ENCODE assay signal across 36 cellular contexts in genomic region chr10:43748560-43748959, GRCh38.
"Had no signal": no experiment of that assay in that cellular context is flagged by ENCODE, and none has a peak within 500 bp of the region (broad histone marks: within the 10 kb centered on the region; RNA-seq: fewer than 3 reads in every experiment).

No MANE protein-coding gene starts in this region.

- H3K27me3 ChIP-seq: adrenal gland, cardiac muscle cell had no signal

- H3K4me1 Mint-ChIP-seq: activated B cell treated with CpG ODN at 0.5 μM for 24 hours; activated CD4-positive, alpha-beta T cell treated with anti-CD3 and anti-CD28 coated beads, Interleukin-2, amount 10 ng/mL, durations not matched to agents 24 days and 14 days; activated naive CD8-positive, alpha-beta T cell treated with anti-CD3 and anti-CD28 coated beads for 36 hours; activated T-helper 17 cell treated with anti-CD3 and anti-CD28 coated beads, Interleukin-2, amount 50 U/mL, for 72 hours; central memory CD8-positive, alpha-beta T cell had no signal

- H3K27me3 Mint-ChIP-seq: activated B cell treated with CpG ODN at 0.5 μM for 24 hours; activated CD4-positive, alpha-beta memory T cell treated with anti-CD3 and anti-CD28 coated beads for 36 hours; activated CD8-positive, alpha-beta T cell treated with anti-CD3 and anti-CD28 coated beads for 36 hours; activated naive CD8-positive, alpha-beta T cell treated with anti-CD3 and anti-CD28 coated beads for 36 hours; brain; central memory CD8-positive, alpha-beta T cell had no signal

- H3K27ac Mint-ChIP-seq: activated B cell treated with CpG ODN at 0.5 μM for 24 hours; activated CD4-positive, alpha-beta memory T cell treated with anti-CD3 and anti-CD28 coated beads for 36 hours; activated CD4-positive, alpha-beta T cell treated with anti-CD3 and anti-CD28 coated beads, Interleukin-2, amount 10 ng/mL, durations not matched to agents 24 days and 14 days; activated CD8-positive, alpha-beta T cell treated with anti-CD3 and anti-CD28 coated beads for 36 hours; activated naive CD4-positive, alpha-beta T cell treated with anti-CD3 and anti-CD28 coated beads for 36 hours; activated naive CD4-positive, alpha-beta T cell treated with anti-CD3 and anti-CD28 coated beads, Interleukin-2, amount 50 U/mL, for 72 hours; activated naive CD8-positive, alpha-beta T cell treated with anti-CD3 and anti-CD28 coated beads for 36 hours; activated T-cell treated with anti-CD3 and anti-CD28 coated beads, Interleukin-2, amount 50 U/mL, for 72 hours; activated T-helper 1 cell treated with anti-CD3 and anti-CD28 coated beads, Interleukin-12 subunit alpha, Interleukin-12 subunit beta, Interleukin-2, Interleukin-4 antibody, amounts not matched to agents 30 ng/mL and 10 ng/mL and 1 ng/mL, durations not matched to agents 14 hours and 24 hours and 36 hours; activated T-helper 17 cell treated with anti-CD3 and anti-CD28 coated beads, Interleukin-2, amount 50 U/mL, for 72 hours; T-helper 1 cell treated with Interleukin-12 subunit alpha and Interleukin-12 subunit beta and Interleukin-4 antibody, amounts not matched to agents 30 μg/mL and 1 μg/mL, for 36 hours; T-helper 2 cell treated with Interferon-gamma antibody and Interleukin-4, amounts not matched to agents 5 μg/mL and 100 μg/mL, for 36 hours had no signal

- H3K4me1 ChIP-seq: adrenal gland had no signal

- H3K4me3 Mint-ChIP-seq: activated B cell treated with CpG ODN at 0.5 μM for 24 hours; activated CD4-positive, alpha-beta memory T cell treated with anti-CD3 and anti-CD28 coated beads for 36 hours; activated CD4-positive, alpha-beta T cell treated with anti-CD3 and anti-CD28 coated beads, Interleukin-2, amount 10 ng/mL, durations not matched to agents 24 days and 14 days; activated CD8-positive, alpha-beta T cell treated with anti-CD3 and anti-CD28 coated beads for 36 hours; activated naive CD4-positive, alpha-beta T cell treated with anti-CD3 and anti-CD28 coated beads for 36 hours; activated naive CD8-positive, alpha-beta T cell treated with anti-CD3 and anti-CD28 coated beads for 36 hours; activated T-cell treated with anti-CD3 and anti-CD28 coated beads, Interleukin-2, amount 50 U/mL, for 4 hours; activated T-cell treated with anti-CD3 and anti-CD28 coated beads, Interleukin-2, amount 50 U/mL, for 72 hours; activated T-helper 1 cell treated with anti-CD3 and anti-CD28 coated beads, Interleukin-12 subunit alpha, Interleukin-12 subunit beta, Interleukin-2, Interleukin-4 antibody, amounts not matched to agents 30 ng/mL and 10 ng/mL and 1 ng/mL, durations not matched to agents 14 hours and 24 hours and 36 hours; activated T-helper 17 cell treated with anti-CD3 and anti-CD28 coated beads, Interleukin-2, amount 50 U/mL, for 72 hours; brain; central memory CD8-positive, alpha-beta T cell; T-helper 1 cell treated with Interleukin-12 subunit alpha and Interleukin-12 subunit beta and Interleukin-4 antibody, amounts not matched to agents 30 μg/mL and 1 μg/mL, for 36 hours; T-helper 2 cell treated with Interferon-gamma antibody and Interleukin-4, amounts not matched to agents 5 μg/mL and 100 μg/mL, for 36 hours had no signal

- H3K27ac ChIP-seq: adrenal gland, cardiac muscle cell, VCaP had no signal

- H3K4me3 ChIP-seq: adrenal gland, cardiac muscle cell had no signal

- H3K36me3 ChIP-seq: adrenal gland, cardiac muscle cell had no signal

- ATAC-seq: activated CD8-positive, alpha-beta T cell treated with anti-CD3 and anti-CD28 coated beads for 36 hours; activated naive CD4-positive, alpha-beta T cell treated with anti-CD3 and anti-CD28 coated beads, Interleukin-2, amount 50 U/mL, for 72 hours; activated T-cell treated with anti-CD3 and anti-CD28 coated beads, Interleukin-2, amount 50 U/mL, for 4 hours; activated T-cell treated with anti-CD3 and anti-CD28 coated beads, Interleukin-2, amount 50 U/mL, for 72 hours; activated T-helper 17 cell treated with anti-CD3 and anti-CD28 coated beads, Interleukin-2, amount 50 U/mL, for 72 hours had no signal

- H3K9me3 ChIP-seq: adrenal gland had no signal

- H3K9me3 Mint-ChIP-seq: activated B cell treated with CpG ODN at 0.5 μM for 24 hours; activated CD4-positive, alpha-beta memory T cell treated with anti-CD3 and anti-CD28 coated beads for 36 hours; activated CD4-positive, alpha-beta T cell treated with anti-CD3 and anti-CD28 coated beads, Interleukin-2, amount 10 ng/mL, durations not matched to agents 24 days and 14 days; activated CD8-positive, alpha-beta T cell treated with anti-CD3 and anti-CD28 coated beads for 36 hours; activated naive CD4-positive, alpha-beta T cell treated with anti-CD3 and anti-CD28 coated beads for 36 hours; activated naive CD4-positive, alpha-beta T cell treated with anti-CD3 and anti-CD28 coated beads, Interleukin-2, amount 50 U/mL, for 72 hours; activated naive CD8-positive, alpha-beta T cell treated with anti-CD3 and anti-CD28 coated beads for 36 hours; activated T-cell treated with anti-CD3 and anti-CD28 coated beads, Interleukin-2, amount 50 U/mL, for 4 hours; activated T-cell treated with anti-CD3 and anti-CD28 coated beads, Interleukin-2, amount 50 U/mL, for 72 hours; activated T-helper 1 cell treated with anti-CD3 and anti-CD28 coated beads, Interleukin-12 subunit alpha, Interleukin-12 subunit beta, Interleukin-2, Interleukin-4 antibody, amounts not matched to agents 30 ng/mL and 10 ng/mL and 1 ng/mL, durations not matched to agents 14 hours and 24 hours and 36 hours; activated T-helper 17 cell treated with anti-CD3 and anti-CD28 coated beads, Interleukin-2, amount 50 U/mL, for 72 hours; central memory CD8-positive, alpha-beta T cell; T-helper 1 cell treated with Interleukin-12 subunit alpha and Interleukin-12 subunit beta and Interleukin-4 antibody, amounts not matched to agents 30 μg/mL and 1 μg/mL, for 36 hours; T-helper 2 cell treated with Interferon-gamma antibody and Interleukin-4, amounts not matched to agents 5 μg/mL and 100 μg/mL, for 36 hours had no signal

- H3K36me3 Mint-ChIP-seq: activated CD4-positive, alpha-beta memory T cell treated with anti-CD3 and anti-CD28 coated beads for 36 hours; activated naive CD4-positive, alpha-beta T cell treated with anti-CD3 and anti-CD28 coated beads, Interleukin-2, amount 50 U/mL, for 72 hours; activated naive CD8-positive, alpha-beta T cell treated with anti-CD3 and anti-CD28 coated beads for 36 hours; brain had no signal

- DNase-seq: activated B cell treated with CpG ODN at 0.5 μM for 24 hours; activated CD4-positive, alpha-beta memory T cell treated with anti-CD3 and anti-CD28 coated beads for 36 hours; activated CD4-positive, alpha-beta T cell treated with anti-CD3 and anti-CD28 coated beads for 4 hours; activated CD4-positive, alpha-beta T cell treated with anti-CD3 and anti-CD28 coated beads, Interleukin-2, amount 10 ng/mL, durations not matched to agents 24 days and 14 days; activated CD4-positive, alpha-beta T cell treated with anti-CD3 and anti-CD28 coated beads, Interleukin-2, amount 50 U/mL, for 1 hour; activated CD4-positive, alpha-beta T cell treated with anti-CD3 and anti-CD28 coated beads, Interleukin-2, amount 50 U/mL, for 4 hours; activated CD4-positive, CD25-positive, alpha-beta regulatory T cell treated with anti-CD3 and anti-CD28 coated beads, Interleukin-2, amount 50 U/mL, for 72 hours; activated CD8-positive, alpha-beta memory T cell treated with anti-CD3 and anti-CD28 coated beads, Interleukin-2, amount 50 U/mL, for 4 hours; activated CD8-positive, alpha-beta T cell treated with anti-CD3 and anti-CD28 coated beads for 36 hours; activated effector memory CD4-positive, alpha-beta T cell treated with anti-CD3 and anti-CD28 coated beads, Interleukin-2, amount 50 U/mL, for 16 hours; activated gamma-delta T cell treated with Interleukin-2 at 50 U/mL for 16 hours; activated naive CD4-positive, alpha-beta T cell; activated naive CD4-positive, alpha-beta T cell treated with anti-CD3 and anti-CD28 coated beads for 36 hours; activated naive CD4-positive, alpha-beta T cell treated with anti-CD3 and anti-CD28 coated beads, Interleukin-2, amount 50 U/mL, for 16 hours; activated naive CD8-positive, alpha-beta T cell treated with anti-CD3 and anti-CD28 coated beads for 36 hours; activated T-cell treated with anti-CD3 and anti-CD28 coated beads for 4 hours; activated T-cell treated with anti-CD3 and anti-CD28 coated beads, Interleukin-2, amount 50 U/mL, for 1 hour; activated T-cell treated with anti-CD3 and anti-CD28 coated beads, Interleukin-2, amount 50 U/mL, for 4 hours; activated T-cell treated with anti-CD3 and anti-CD28 coated beads, Interleukin-2, amount 50 U/mL, for 72 hours; adrenal gland; amniotic stem cell; aorta; caudate nucleus; cerebellar nuclear complex; T-helper 1 cell; T-helper 2 cell; T-helper 9 cell had no signal
